In genomic region chr10:86520871-86521619, GRCh38 we compare ENCODE assay signal across 8 cellular contexts.
DNase-seq lines count a peak whose midpoint lies in the region; ATAC-seq and TF ChIP-seq lines count a peak whose summit lies in the region.

No MANE protein-coding gene starts in this region.

- DNase-seq in CD1c-positive myeloid dendritic cell (ENCODE audit: extremely low spot score) (peak; percentile 58), astrocyte of the spinal cord (ENCODE audit: low read depth, low spot score) (peak; percentile 55), iPS DF 6.9 (ENCODE audit: low read depth, low spot score) (no peak), skeletal muscle cell (ENCODE audit: low read depth) (no peak), NCI-H2196 treated with DMSO at 0.1 percent for 48 hours (lab: John Stamatoyannopoulos, UW; ENCODE audit: unreplicated experiment) (no peak)

- peaks cover 3% of the 10 kb centered on the region; the same call in 1 of the 2 replicates for H3K36me3 ChIP-seq in iPS DF 6.9 (ENCODE audit: control insufficient read depth, insufficient read depth, low read length)

- H3K4me1 ChIP-seq in iPS DF 6.9 (ENCODE audit: control insufficient read depth, insufficient read depth, low read length): no peaks in the 10 kb centered on the region

- ATAC-seq in HG03280 (IDR thresholded peaks at IDR 0.05; ENCODE audit: unreplicated experiment) (peak; percentile 18), SK-N-SH treated with all-trans-retinoic acid at 6 μM for 48 hours (peak; percentile 74)

- in situ Hi-C loops in astrocyte of the spinal cord (cut with HindIII; ENCODE audit: low sequenced_read_pairs): no loop called here

- no peak overlapping the region for H3K27ac ChIP-seq in iPS DF 6.9 (ENCODE audit: low read length)

- H3K4me3 ChIP-seq in astrocyte of the spinal cord (ENCODE audit: low read depth, low read length) (peak overlapping the region; percentile 93), iPS DF 6.9 (ENCODE audit: low read length) (peak overlapping the region; percentile 93), skeletal muscle cell (ENCODE audit: low read depth, low read length) (peak overlapping the region; percentile 97)

- H3K9me3 ChIP-seq in iPS DF 6.9 (ENCODE audit: control insufficient read depth, insufficient read depth, low read length): no peaks in the 10 kb centered on the region

- no CpG with 5 or more reads among the region's 64 CpGs for WGBS in iPS DF 6.9 (ENCODE audit: insufficient coverage, insufficient read length)

- peak; percentile 57 for TF ChIP-seq POLR2A in GM19099 (IDR thresholded peaks at IDR 0.05; ENCODE audit: extremely low read depth, insufficient read length, low read depth)

- no peak for TF ChIP-seq CTCF in astrocyte of the spinal cord (IDR thresholded peaks at IDR 0.05; ENCODE audit: low read depth, low read length)

- H3K27me3 ChIP-seq in iPS DF 6.9 (ENCODE audit: control insufficient read depth, insufficient read depth, low read length): no peaks in the 10 kb centered on the region

TF ChIP-seq in SK-N-SH treated with all-trans-retinoic acid at 6 μM for 48 hours, 23 proteins besides CTCF, POLR2A, EP300 and RAD21:
- TF ChIP-seq RARB (CRISPR knock-in tag; IDR thresholded peaks at IDR 0.05): no peak
- no peak for TF ChIP-seq ZNF8 (CRISPR knock-in tag; IDR thresholded peaks at IDR 0.05)
- no peak for TF ChIP-seq GLIS3 (CRISPR knock-in tag; IDR thresholded peaks at IDR 0.05)
- no peak for TF ChIP-seq ESRRG (CRISPR knock-in tag; IDR thresholded peaks at IDR 0.05)
- TF ChIP-seq, protein P1, sequence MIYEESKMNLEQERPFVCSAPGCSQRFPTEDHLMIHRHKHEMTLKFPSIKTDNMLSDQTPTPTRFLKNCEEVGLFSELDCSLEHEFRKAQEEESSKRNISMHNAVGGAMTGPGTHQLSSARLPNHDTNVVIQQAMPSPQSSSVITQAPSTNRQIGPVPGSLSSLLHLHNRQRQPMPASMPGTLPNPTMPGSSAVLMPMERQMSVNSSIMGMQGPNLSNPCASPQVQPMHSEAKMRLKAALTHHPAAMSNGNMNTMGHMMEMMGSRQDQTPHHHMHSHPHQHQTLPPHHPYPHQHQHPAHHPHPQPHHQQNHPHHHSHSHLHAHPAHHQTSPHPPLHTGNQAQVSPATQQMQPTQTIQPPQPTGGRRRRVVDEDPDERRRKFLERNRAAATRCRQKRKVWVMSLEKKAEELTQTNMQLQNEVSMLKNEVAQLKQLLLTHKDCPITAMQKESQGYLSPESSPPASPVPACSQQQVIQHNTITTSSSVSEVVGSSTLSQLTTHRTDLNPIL (CRISPR knock-in tag; IDR thresholded peaks at IDR 0.05; ENCODE audit: low read depth): no peak
- no peak for TF ChIP-seq POU6F1 (CRISPR knock-in tag; IDR thresholded peaks at IDR 0.05; ENCODE audit: borderline replicate concordance, low read depth)
- TF ChIP-seq PATZ1 (CRISPR knock-in tag; IDR thresholded peaks at IDR 0.05; ENCODE audit: borderline replicate concordance): no peak
- no peak for TF ChIP-seq ARNTL (CRISPR knock-in tag; IDR thresholded peaks at IDR 0.05; ENCODE audit: borderline replicate concordance, low read depth)
- TF ChIP-seq ZC3H10 (CRISPR knock-in tag; IDR thresholded peaks at IDR 0.05): no peak
- TF ChIP-seq, protein P2, sequence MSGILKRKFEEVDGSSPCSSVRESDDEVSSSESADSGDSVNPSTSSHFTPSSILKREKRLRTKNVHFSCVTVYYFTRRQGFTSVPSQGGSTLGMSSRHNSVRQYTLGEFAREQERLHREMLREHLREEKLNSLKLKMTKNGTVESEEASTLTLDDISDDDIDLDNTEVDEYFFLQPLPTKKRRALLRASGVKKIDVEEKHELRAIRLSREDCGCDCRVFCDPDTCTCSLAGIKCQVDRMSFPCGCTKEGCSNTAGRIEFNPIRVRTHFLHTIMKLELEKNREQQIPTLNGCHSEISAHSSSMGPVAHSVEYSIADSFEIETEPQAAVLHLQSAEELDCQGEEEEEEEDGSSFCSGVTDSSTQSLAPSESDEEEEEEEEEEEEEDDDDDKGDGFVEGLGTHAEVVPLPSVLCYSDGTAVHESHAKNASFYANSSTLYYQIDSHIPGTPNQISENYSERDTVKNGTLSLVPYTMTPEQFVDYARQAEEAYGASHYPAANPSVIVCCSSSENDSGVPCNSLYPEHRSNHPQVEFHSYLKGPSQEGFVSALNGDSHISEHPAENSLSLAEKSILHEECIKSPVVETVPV (CRISPR knock-in tag; IDR thresholded peaks at IDR 0.05): no peak
- TF ChIP-seq TCF4 (CRISPR knock-in tag; IDR thresholded peaks at IDR 0.05; ENCODE audit: borderline replicate concordance): no peak
- TF ChIP-seq OSR1 (CRISPR knock-in tag; IDR thresholded peaks at IDR 0.05): no peak
- TF ChIP-seq CSDC2 (CRISPR knock-in tag; IDR thresholded peaks at IDR 0.05): no peak
- TF ChIP-seq, protein P3, sequence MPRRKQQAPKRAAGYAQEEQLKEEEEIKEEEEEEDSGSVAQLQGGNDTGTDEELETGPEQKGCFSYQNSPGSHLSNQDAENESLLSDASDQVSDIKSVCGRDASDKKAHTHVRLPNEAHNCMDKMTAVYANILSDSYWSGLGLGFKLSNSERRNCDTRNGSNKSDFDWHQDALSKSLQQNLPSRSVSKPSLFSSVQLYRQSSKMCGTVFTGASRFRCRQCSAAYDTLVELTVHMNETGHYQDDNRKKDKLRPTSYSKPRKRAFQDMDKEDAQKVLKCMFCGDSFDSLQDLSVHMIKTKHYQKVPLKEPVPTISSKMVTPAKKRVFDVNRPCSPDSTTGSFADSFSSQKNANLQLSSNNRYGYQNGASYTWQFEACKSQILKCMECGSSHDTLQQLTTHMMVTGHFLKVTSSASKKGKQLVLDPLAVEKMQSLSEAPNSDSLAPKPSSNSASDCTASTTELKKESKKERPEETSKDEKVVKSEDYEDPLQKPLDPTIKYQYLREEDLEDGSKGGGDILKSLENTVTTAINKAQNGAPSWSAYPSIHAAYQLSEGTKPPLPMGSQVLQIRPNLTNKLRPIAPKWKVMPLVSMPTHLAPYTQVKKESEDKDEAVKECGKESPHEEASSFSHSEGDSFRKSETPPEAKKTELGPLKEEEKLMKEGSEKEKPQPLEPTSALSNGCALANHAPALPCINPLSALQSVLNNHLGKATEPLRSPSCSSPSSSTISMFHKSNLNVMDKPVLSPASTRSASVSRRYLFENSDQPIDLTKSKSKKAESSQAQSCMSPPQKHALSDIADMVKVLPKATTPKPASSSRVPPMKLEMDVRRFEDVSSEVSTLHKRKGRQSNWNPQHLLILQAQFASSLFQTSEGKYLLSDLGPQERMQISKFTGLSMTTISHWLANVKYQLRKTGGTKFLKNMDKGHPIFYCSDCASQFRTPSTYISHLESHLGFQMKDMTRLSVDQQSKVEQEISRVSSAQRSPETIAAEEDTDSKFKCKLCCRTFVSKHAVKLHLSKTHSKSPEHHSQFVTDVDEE (CRISPR knock-in tag; IDR thresholded peaks at IDR 0.05): no peak
- no peak for TF ChIP-seq ZNF70 (CRISPR knock-in tag; IDR thresholded peaks at IDR 0.05)
- TF ChIP-seq PPARA (CRISPR knock-in tag; IDR thresholded peaks at IDR 0.05; ENCODE audit: borderline replicate concordance): no peak
- no peak for TF ChIP-seq ZNF565 (CRISPR knock-in tag; conservative IDR thresholded peaks at IDR 0.05; ENCODE audit: low read depth)
- no peak for TF ChIP-seq ZFP3 (CRISPR knock-in tag; IDR thresholded peaks at IDR 0.05)

Comparison
In these comparisons a context has a peak if more than half of its experiments do, and no peak if none do; other contexts are left out.
1. DNase-seq: peak in CD1c-positive myeloid dendritic cell (single experiment) and astrocyte of the spinal cord (single experiment); none in iPS DF 6.9 (single experiment), skeletal muscle cell (single experiment) and NCI-H2196 treated with DMSO at 0.1 percent for 48 hours (single experiment).
2. Peak in every context shown above with its lines, with median percentiles within 50 percentile points of each other: H3K4me3 ChIP-seq.